ENCODE assay signal across 11 cellular contexts in the genomic region with DNA sequence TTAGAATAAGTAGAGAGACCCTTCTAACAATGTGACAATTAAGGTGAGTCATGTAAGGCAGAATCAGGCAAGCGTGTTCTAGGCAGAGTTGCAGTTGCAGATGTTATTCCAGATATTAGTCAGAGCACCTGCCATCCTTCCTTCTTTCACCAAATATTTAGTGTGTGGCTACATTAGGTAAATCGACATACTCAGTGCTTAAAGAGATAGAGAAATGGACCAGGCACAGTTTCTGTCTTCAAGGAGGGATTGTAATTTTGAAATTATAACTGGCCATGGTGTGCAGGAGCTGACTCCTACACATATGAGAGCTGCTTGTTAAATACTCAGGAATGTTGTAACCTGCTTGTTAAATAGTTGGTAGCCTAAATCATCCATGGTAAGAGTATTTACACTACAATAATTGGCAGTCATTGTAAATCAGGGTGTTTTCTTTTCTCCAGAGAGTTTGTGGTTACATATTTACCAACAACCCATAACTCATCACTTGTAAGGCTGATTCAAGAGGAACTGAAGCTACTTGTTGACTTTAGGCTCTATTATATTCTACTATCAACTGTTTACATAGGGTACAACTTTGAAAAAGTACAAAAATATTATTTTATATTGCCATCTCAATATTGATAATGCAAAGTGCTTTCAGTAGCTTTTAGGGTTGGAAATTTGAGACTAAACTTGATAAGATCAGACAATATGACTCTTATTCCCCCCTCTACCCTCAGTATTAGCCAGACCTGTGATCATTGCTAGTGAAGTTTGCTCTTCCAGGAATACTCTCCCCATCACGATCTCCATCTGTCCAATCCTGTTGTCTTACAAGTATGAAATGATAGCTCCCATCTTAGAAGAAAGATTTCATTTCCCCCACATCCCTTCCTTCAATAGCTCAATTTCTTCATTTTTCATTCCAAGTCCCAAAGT.
A peak's percentile ranks its signal among the peaks of the same experiment; 100 is the strongest.
DNase-seq lines count a peak whose midpoint lies in the region; ATAC-seq, FAIRE-seq and TF ChIP-seq lines count a peak whose summit lies in the region.
"Had no signal": no experiment of that assay in that cellular context is flagged by ENCODE, and none has a peak within 500 bp of the region (broad histone marks: within the 10 kb centered on the region; RNA-seq: fewer than 3 reads in every experiment).

No MANE protein-coding gene starts in this region.

- H3K9me3 ChIP-seq in endothelial cell of umbilical vein (replicated peaks; ENCODE audit: control insufficient read depth, insufficient read depth, low read length): no peaks in the 10 kb centered on the region

- FAIRE-seq in GM12892 (lab: Jason Lieb, UNC) (peak; percentile 99), endothelial cell of umbilical vein (lab: Jason Lieb, UNC) (no peak)

- no peaks in the 10 kb centered on the region for H3K79me2 ChIP-seq in endothelial cell of umbilical vein (ENCODE audit: control insufficient read depth, insufficient read depth, low read length)

- intact Hi-C loops in endothelial cell of umbilical vein (cut with micrococcal nuclease): loop anchor here (5.0 kb wide), 1 partner anchor 604 kb away; no protein-coding TSS in a partner anchor
- intact Hi-C loops in activated CD4-positive, alpha-beta T cell treated with anti-CD3 and anti-CD28 coated beads for 36 hours (cut with DNase I, micrococcal nuclease): no loop called here

- no peaks in the 10 kb centered on the region for H3K36me3 Mint-ChIP-seq in immature natural killer cell
- H3K36me3 Mint-ChIP-seq in activated CD4-positive, alpha-beta T cell treated with anti-CD3 and anti-CD28 coated beads for 36 hours (ENCODE audit: low read depth): no peaks in the 10 kb centered on the region
- H3K36me3 Mint-ChIP-seq in WTC11: no peaks in the 10 kb centered on the region
- H3K36me3 Mint-ChIP-seq: naive thymus-derived CD8-positive, alpha-beta T cell had no signal

- TF ChIP-seq POLR2A in GM12892 (IDR thresholded peaks at IDR 0.05; ENCODE audit: low read depth, low read length) (no peak), endothelial cell of umbilical vein (IDR thresholded peaks at IDR 0.05; ENCODE audit: low read depth, low read length) (no peak)

- no peak overlapping the region for H3K9ac ChIP-seq in endothelial cell of umbilical vein (replicated peaks; ENCODE audit: extremely low read depth, insufficient read depth, low read length)

- ATAC-seq in GM21423 (IDR thresholded peaks at IDR 0.05; ENCODE audit: unreplicated experiment): peak; percentile 95
- ATAC-seq in HG03196 (IDR thresholded peaks at IDR 0.05; ENCODE audit: unreplicated experiment): peak; percentile 98
- no peak for ATAC-seq in stimulated activated naive CD8-positive, alpha-beta T cell treated with anti-CD3 and anti-CD28 coated beads, Interleukin-15, Interleukin-2, amounts not matched to agents 100 U/mL and 50 U/mL, for 24 hours
- ATAC-seq in activated CD4-positive, alpha-beta T cell treated with anti-CD3 and anti-CD28 coated beads for 36 hours: no peak
- ATAC-seq in WTC11: no peak
- ATAC-seq: naive thymus-derived CD8-positive, alpha-beta T cell had no signal

- no peak overlapping the region for H2AFZ ChIP-seq in endothelial cell of umbilical vein (ENCODE audit: low read depth, low read length)

- peaks cover 0 to 2% (median 0%) of the 10 kb centered on the region in 3 donors for H3K27me3 Mint-ChIP-seq in immature natural killer cell (ENCODE audit: low read depth in 3 of 3)
- no peaks in the 10 kb centered on the region for H3K27me3 Mint-ChIP-seq in activated CD4-positive, alpha-beta T cell treated with anti-CD3 and anti-CD28 coated beads for 36 hours
- no peaks in the 10 kb centered on the region for H3K27me3 Mint-ChIP-seq in WTC11 (ENCODE audit: low read depth)
- H3K27me3 Mint-ChIP-seq: naive thymus-derived CD8-positive, alpha-beta T cell had no signal

- H3K27ac Mint-ChIP-seq in immature natural killer cell (no peak overlapping the region), WTC11 (no peak overlapping the region)
- H3K27ac Mint-ChIP-seq in activated CD4-positive, alpha-beta T cell treated with anti-CD3 and anti-CD28 coated beads for 36 hours: no peak overlapping the region
- H3K27ac Mint-ChIP-seq: naive thymus-derived CD8-positive, alpha-beta T cell had no signal

- H3K4me3 Mint-ChIP-seq in immature natural killer cell (no peak overlapping the region), WTC11 (no peak overlapping the region)
- H3K4me3 Mint-ChIP-seq in activated CD4-positive, alpha-beta T cell treated with anti-CD3 and anti-CD28 coated beads for 36 hours: no peak overlapping the region
- H3K4me3 Mint-ChIP-seq: naive thymus-derived CD8-positive, alpha-beta T cell had no signal

- no peak overlapping the region for H3K4me3 ChIP-seq in endothelial cell of umbilical vein (replicated peaks in 1 of 3; ENCODE audit: insufficient read depth in 1 of 3, low read depth in 1 of 3, low read length in 3 of 3)

- H3K27me3 ChIP-seq in endothelial cell of umbilical vein (ENCODE audit: control insufficient read depth in 2 of 2, insufficient read depth in 2 of 2, low read length in 2 of 2): no peaks in the 10 kb centered on the region

- no peak overlapping the region for H3K27ac ChIP-seq in endothelial cell of umbilical vein (ENCODE audit: insufficient read depth, low read depth, low read length)

- no TSS peak for BruUV-seq in endothelial cell of umbilical vein (replicated peaks; lab: Mats Ljungman, UMichigan)

- dilution Hi-C loops in endothelial cell of umbilical vein (cut with MboI; ENCODE audit: extremely low pct_ligation_motif_present, low sequenced_read_pairs): no loop called here

- H3K4me1 Mint-ChIP-seq in immature natural killer cell (no peaks in the 10 kb centered on the region), WTC11 (no peaks in the 10 kb centered on the region)
- no peaks in the 10 kb centered on the region for H3K4me1 Mint-ChIP-seq in activated CD4-positive, alpha-beta T cell treated with anti-CD3 and anti-CD28 coated beads for 36 hours
- H3K4me1 Mint-ChIP-seq: naive thymus-derived CD8-positive, alpha-beta T cell had no signal

- H3K9me3 Mint-ChIP-seq in immature natural killer cell: peaks cover 0 to 11% (median 4%) of the 10 kb centered on the region in 6 donors
- H3K9me3 Mint-ChIP-seq in activated CD4-positive, alpha-beta T cell treated with anti-CD3 and anti-CD28 coated beads for 36 hours (ENCODE audit: low read depth): no peaks in the 10 kb centered on the region
- H3K9me3 Mint-ChIP-seq in WTC11: no peaks in the 10 kb centered on the region
- H3K9me3 Mint-ChIP-seq: naive thymus-derived CD8-positive, alpha-beta T cell had no signal

- no peak overlapping the region for H3K4me2 ChIP-seq in endothelial cell of umbilical vein (ENCODE audit: insufficient read depth, low read length)

- peak; percentile 13 for DNase-seq in GM12892 (ENCODE audit: insufficient read length)
- DNase-seq in endothelial cell of umbilical vein (ENCODE audit: low read depth, low spot score): peak; percentile 15
- no peak for DNase-seq in immature natural killer cell
- no peak for DNase-seq in stimulated activated naive CD8-positive, alpha-beta T cell treated with anti-CD3 and anti-CD28 coated beads, Interleukin-15, Interleukin-2, amounts not matched to agents 100 U/mL and 50 U/mL, for 24 hours
- DNase-seq in activated CD4-positive, alpha-beta T cell treated with anti-CD3 and anti-CD28 coated beads for 36 hours: no peak
- DNase-seq in WTC11 (ENCODE audit: low spot score): no peak
- DNase-seq: activated CD8-positive, alpha-beta memory T cell treated with anti-CD3 and anti-CD28 coated beads for 24 hours; naive thymus-derived CD8-positive, alpha-beta T cell; NCI-H748 treated with DMSO at 0.1 percent for 48 hours had no signal

- no peaks in the 10 kb centered on the region for H3K9me1 ChIP-seq in endothelial cell of umbilical vein (replicated peaks; ENCODE audit: control insufficient read depth, extremely low read depth, insufficient read depth, low read length)

- POLR2A ChIA-PET in endothelial cell of umbilical vein (lab: Charles Lee): no interaction called here
- POLR2A ChIA-PET in activated CD4-positive, alpha-beta T cell treated with anti-CD3 and anti-CD28 coated beads for 36 hours (lab: Charles Lee): no interaction called here
- POLR2A ChIA-PET in WTC11 (lab: Charles Lee): no interaction called here

- H3K36me3 ChIP-seq in endothelial cell of umbilical vein (ENCODE audit: control insufficient read depth in 2 of 2, extremely low read depth in 1 of 2, insufficient read depth in 2 of 2, low read length in 2 of 2): no peaks in the 10 kb centered on the region

- peaks cover 16% of the 10 kb centered on the region for H3K4me1 ChIP-seq in endothelial cell of umbilical vein (ENCODE audit: control insufficient read depth, extremely low read depth, insufficient read depth, low read length)

- CTCF ChIA-PET in endothelial cell of umbilical vein (lab: Charles Lee): interaction anchor here (1.0 kb wide), 1 partner anchor 606 kb away, joined by 3 read pairs; no protein-coding TSS in a partner anchor
- CTCF ChIA-PET in activated CD4-positive, alpha-beta T cell treated with anti-CD3 and anti-CD28 coated beads for 36 hours (lab: Charles Lee): interaction anchor here (1.2 kb wide), 1 partner anchor 22 kb away, joined by 3 read pairs; no protein-coding TSS in a partner anchor
- CTCF ChIA-PET in WTC11 (lab: Charles Lee): interaction anchor here (1.2 kb wide), 1 partner anchor 611 kb away, joined by 3 read pairs; no protein-coding TSS in a partner anchor

- H4K20me1 ChIP-seq in endothelial cell of umbilical vein (replicated peaks; ENCODE audit: control insufficient read depth, extremely low read depth, insufficient read depth, low read length): no peaks in the 10 kb centered on the region

- TF ChIP-seq CTCF in endothelial cell of umbilical vein (IDR thresholded peaks at IDR 0.05; ENCODE audit: extremely low read depth in 1 of 2, insufficient read depth in 1 of 2, low read depth in 1 of 2, low read length in 2 of 2): no peak
- TF ChIP-seq CTCF in WTC11 (IDR thresholded peaks at IDR 0.05): no peak

TF ChIP-seq in endothelial cell of umbilical vein, 7 proteins besides CTCF, POLR2A, EP300 and RAD21:
- TF ChIP-seq POLR2AphosphoS5 (IDR thresholded peaks at IDR 0.05; ENCODE audit: insufficient read depth, low read depth, low read length) (no peak), FOS (IDR thresholded peaks at IDR 0.05; ENCODE audit: borderline replicate concordance, insufficient read depth, low read length) (peak; percentile 42), MYC (IDR thresholded peaks at IDR 0.05; ENCODE audit: low read depth, low read length) (no peak)

TF ChIP-seq in WTC11, 78 proteins besides CTCF, POLR2A, EP300 and RAD21 (continues in another document):
- TF ChIP-seq, protein P1, sequence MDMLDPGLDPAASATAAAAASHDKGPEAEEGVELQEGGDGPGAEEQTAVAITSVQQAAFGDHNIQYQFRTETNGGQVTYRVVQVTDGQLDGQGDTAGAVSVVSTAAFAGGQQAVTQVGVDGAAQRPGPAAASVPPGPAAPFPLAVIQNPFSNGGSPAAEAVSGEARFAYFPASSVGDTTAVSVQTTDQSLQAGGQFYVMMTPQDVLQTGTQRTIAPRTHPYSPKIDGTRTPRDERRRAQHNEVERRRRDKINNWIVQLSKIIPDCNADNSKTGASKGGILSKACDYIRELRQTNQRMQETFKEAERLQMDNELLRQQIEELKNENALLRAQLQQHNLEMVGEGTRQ (CRISPR knock-in tag; IDR thresholded peaks at IDR 0.05): no peak
- TF ChIP-seq SP1 (CRISPR knock-in tag; conservative IDR thresholded peaks at IDR 0.05) (no peak), ZNF219 (CRISPR knock-in tag; IDR thresholded peaks at IDR 0.05; ENCODE audit: borderline replicate concordance) (no peak)

Comparison
In these comparisons a context has a peak if more than half of its experiments do, and no peak if none do; other contexts are left out.
1. DNase-seq: peak in GM12892 (single experiment) and endothelial cell of umbilical vein (single experiment); none in immature natural killer cell (0 of 3), stimulated activated naive CD8-positive, alpha-beta T cell treated with anti-CD3 and anti-CD28 coated beads, Interleukin-15, Interleukin-2, amounts not matched to agents 100 U/mL and 50 U/mL, for 24 hours (single experiment), activated CD4-positive, alpha-beta T cell treated with anti-CD3 and anti-CD28 coated beads for 36 hours (single experiment) and WTC11 (single experiment).
2. ATAC-seq: peak in GM21423 (single experiment) and HG03196 (single experiment); none in stimulated activated naive CD8-positive, alpha-beta T cell treated with anti-CD3 and anti-CD28 coated beads, Interleukin-15, Interleukin-2, amounts not matched to agents 100 U/mL and 50 U/mL, for 24 hours (single experiment), activated CD4-positive, alpha-beta T cell treated with anti-CD3 and anti-CD28 coated beads for 36 hours (single experiment) and WTC11 (single experiment).